ENCODE assay signal across 30 cellular contexts in the genomic region with DNA sequence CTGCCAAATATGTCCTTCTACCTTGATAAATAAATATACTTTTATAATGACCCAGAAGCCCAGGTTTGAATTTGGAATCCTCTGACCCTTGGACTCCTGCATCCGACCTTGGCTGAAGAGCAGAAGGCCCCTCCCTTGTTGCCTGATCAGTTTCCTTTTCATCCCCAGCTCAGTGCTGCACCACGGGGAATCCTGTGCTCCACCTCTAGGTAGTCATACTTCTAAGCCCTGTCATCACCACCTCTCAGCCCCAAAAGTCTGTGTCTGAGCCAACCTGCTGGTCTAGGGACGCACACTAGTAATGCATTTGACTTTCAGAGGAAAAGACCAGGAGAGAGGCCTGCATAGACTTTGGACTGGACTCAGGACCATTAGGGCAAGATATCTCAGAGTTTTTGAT.
DNase-seq lines count a peak whose midpoint lies in the region; ATAC-seq and TF ChIP-seq lines count a peak whose summit lies in the region.
"Had no signal": no experiment of that assay in that cellular context is flagged by ENCODE, and none has a peak within 500 bp of the region (broad histone marks: within the 10 kb centered on the region; RNA-seq: fewer than 3 reads in every experiment).

No MANE protein-coding gene starts in this region.

- no peaks in the 10 kb centered on the region; the same call in 2 of the 3 replicates for H3K9me3 Mint-ChIP-seq in GM23338
- no peaks in the 10 kb centered on the region for H3K9me3 Mint-ChIP-seq in endodermal cell
- no peaks in the 10 kb centered on the region for H3K9me3 Mint-ChIP-seq in glutamatergic neuron (ENCODE audit: unreplicated experiment)
- H3K9me3 Mint-ChIP-seq in CD4-positive, alpha-beta memory T cell, result peaks cover 0 to 8% (median 2%) of the 10 kb centered on the region in 8 donors

- 68% methylated on average over 3 of the region's 3 CpGs; no CpG with 5 or more reads in 1 of the 2 experiments for WGBS in endodermal cell (ENCODE audit: insufficient coverage in 1 of 2, insufficient read length in 1 of 2), 2 experiments
- WGBS in mesenchymal stem cell, result 69% methylated on average over 3 of the region's 3 CpGs

- peaks cover 2% of the 10 kb centered on the region for H3K27me3 Mint-ChIP-seq in GM23338 (ENCODE audit: insufficient read depth, low read depth, poor library complexity)
- H3K27me3 Mint-ChIP-seq in endodermal cell (ENCODE audit: insufficient read depth), result no peaks in the 10 kb centered on the region
- no peaks in the 10 kb centered on the region for H3K27me3 Mint-ChIP-seq in glutamatergic neuron (ENCODE audit: unreplicated experiment)
- H3K27me3 Mint-ChIP-seq in CD4-positive, alpha-beta memory T cell, result no peaks in the 10 kb centered on the region

- no peak overlapping the region for H2BK5ac ChIP-seq in mesenchymal stem cell (ENCODE audit: low read depth, low read length, poor library complexity, severe bottlenecking)

- POLR2A ChIA-PET in CD4-positive, alpha-beta memory T cell (lab: Charles Lee; ENCODE audit: partially characterized antibody), result no interaction called here
- POLR2A ChIA-PET in RWPE1 (lab: Yijun Ruan, JAX; ENCODE audit: low non-redundant PET), result no interaction called here

- H2AK5ac ChIP-seq in mesenchymal stem cell (ENCODE audit: low read length, severe bottlenecking), result no peak overlapping the region

- H4K20me1 ChIP-seq in GM23338 (replicated peaks; ENCODE audit: insufficient read depth), result no peaks in the 10 kb centered on the region

- no peaks in the 10 kb centered on the region for H3K79me2 ChIP-seq in GM23338 (replicated peaks; ENCODE audit: insufficient read depth)

- no peak overlapping the region for H3K4me3 Mint-ChIP-seq in GM23338
- no peak overlapping the region for H3K4me3 Mint-ChIP-seq in endodermal cell
- H3K4me3 Mint-ChIP-seq in glutamatergic neuron (ENCODE audit: unreplicated experiment), result no peak overlapping the region
- no peak overlapping the region for H3K4me3 Mint-ChIP-seq in CD4-positive, alpha-beta memory T cell
- H3K4me3 Mint-ChIP-seq: CD14-positive monocyte had no signal

- peak overlapping the region in 1 of 2 experiments; percentile 15 for H3K14ac ChIP-seq in mesenchymal stem cell (ENCODE audit: low read length in 2 of 2)

- H3K27ac ChIP-seq in GM23338 (ENCODE audit: low read depth) (no peak overlapping the region), endodermal cell (ENCODE audit: low read depth, low read length) (no peak overlapping the region), mesenchymal stem cell (ENCODE audit: low read length, poor library complexity, severe bottlenecking) (no peak overlapping the region), RWPE1 (no peak overlapping the region)
- no peak overlapping the region for H3K27ac ChIP-seq in CD4-positive, alpha-beta memory T cell (ENCODE audit: low read depth, low read length)
- H3K27ac ChIP-seq: GM23248 had no signal

- peak; percentile 82 for ATAC-seq in GM23338
- no peak for ATAC-seq in HG02852 (IDR thresholded peaks at IDR 0.05; ENCODE audit: unreplicated experiment)
- ATAC-seq: HCT116, HepG2, K562 had no signal

- no peaks in the 10 kb centered on the region for H3K9me2 ChIP-seq in GM23338 (ENCODE audit: insufficient read depth)

- H3K9ac ChIP-seq in endodermal cell (ENCODE audit: extremely low read depth, low read length, poor library complexity, severe bottlenecking) (no peak overlapping the region), mesenchymal stem cell (ENCODE audit: low read length) (no peak overlapping the region)
- H3K9ac ChIP-seq: GM23248 had no signal

- peak overlapping the region; percentile 39 for H4K91ac ChIP-seq in mesenchymal stem cell (ENCODE audit: low read length)

- no peak overlapping the region for H2AFZ ChIP-seq in GM23338
- H2AFZ ChIP-seq in mesenchymal stem cell (ENCODE audit: low read depth, low read length), result no peak overlapping the region
- H2AFZ ChIP-seq: GM23248 had no signal

- H3K27me3 ChIP-seq in GM23338 (ENCODE audit: insufficient read depth), result no peaks in the 10 kb centered on the region
- no peaks in the 10 kb centered on the region for H3K27me3 ChIP-seq in MG63
- no peaks in the 10 kb centered on the region for H3K27me3 ChIP-seq in endodermal cell (ENCODE audit: control insufficient read depth, insufficient read depth, low read length, poor library complexity, severe bottlenecking)
- H3K27me3 ChIP-seq in mesenchymal stem cell (ENCODE audit: control insufficient read depth in 1 of 2, insufficient read depth in 1 of 2, low read length in 2 of 2), result no peaks in the 10 kb centered on the region
- H3K27me3 ChIP-seq in CD4-positive, alpha-beta memory T cell (ENCODE audit: insufficient read depth, low read length), result no peaks in the 10 kb centered on the region
- H3K27me3 ChIP-seq: BE2C had no signal

- no peak overlapping the region for H2BK15ac ChIP-seq in mesenchymal stem cell (ENCODE audit: low read depth, poor library complexity, severe bottlenecking)

- H3K36me3 ChIP-seq in GM23338 (ENCODE audit: insufficient read depth), result no peaks in the 10 kb centered on the region
- H3K36me3 ChIP-seq in MG63, result no peaks in the 10 kb centered on the region
- no peaks in the 10 kb centered on the region for H3K36me3 ChIP-seq in endodermal cell (ENCODE audit: control insufficient read depth, insufficient read depth, low read length)
- no peaks in the 10 kb centered on the region for H3K36me3 ChIP-seq in mesenchymal stem cell (ENCODE audit: control insufficient read depth in 1 of 2, insufficient read depth in 2 of 2, low read depth in 1 of 2, low read length in 2 of 2)
- no peaks in the 10 kb centered on the region for H3K36me3 ChIP-seq in CD4-positive, alpha-beta memory T cell (ENCODE audit: insufficient read depth, low read length)
- H3K36me3 ChIP-seq: BE2C had no signal

- no peak overlapping the region for H2BK120ac ChIP-seq in mesenchymal stem cell (ENCODE audit: low read depth, low read length)

- no peak overlapping the region for H4K8ac ChIP-seq in mesenchymal stem cell (ENCODE audit: low read length)

- no peak overlapping the region for H3K18ac ChIP-seq in mesenchymal stem cell (ENCODE audit: low read depth in 1 of 2, low read length in 2 of 2)

- H3K79me1 ChIP-seq in mesenchymal stem cell (replicated peaks; ENCODE audit: low read length, poor library complexity, severe bottlenecking), result no peaks in the 10 kb centered on the region

- no peak for TF ChIP-seq CTCF in GM23338 (conservative IDR thresholded peaks at IDR 0.05; ENCODE audit: low read depth in 2 of 2)
- no peak for TF ChIP-seq CTCF in endodermal cell (conservative IDR thresholded peaks at IDR 0.05)
- TF ChIP-seq CTCF in glutamatergic neuron (IDR thresholded peaks at IDR 0.05; ENCODE audit: partially characterized antibody, unreplicated experiment), result no peak
- no peak for TF ChIP-seq CTCF in RWPE1 (conservative IDR thresholded peaks at IDR 0.05; ENCODE audit: low read depth)

- H3K4me1 ChIP-seq in GM23338 (ENCODE audit: insufficient read depth) (0 out of 2 replicates have a peak, but pooled peaks cover under 1% of the 10 kb centered on the region), endodermal cell (ENCODE audit: control insufficient read depth, insufficient read depth, low read length) (peaks cover 4% of the 10 kb centered on the region), mesenchymal stem cell (ENCODE audit: control insufficient read depth, insufficient read depth, low read depth, low read length) (peaks cover 1% of the 10 kb centered on the region)
- no peaks in the 10 kb centered on the region for H3K4me1 ChIP-seq in CD4-positive, alpha-beta memory T cell (ENCODE audit: insufficient read depth, low read length)

- DNase-seq in GM23338 (ENCODE audit: low spot score) (peak; percentile 17), MG63 (peak; percentile 3), endodermal cell (peak; percentile 51), mesenchymal stem cell (no peak), glutamatergic neuron (no peak), RWPE1 (ENCODE audit: low spot score) (no peak)
- no peak for DNase-seq in CD4-positive, alpha-beta memory T cell
- DNase-seq: 8988T; ACHN; BE2C; Calu3; DMS153; DND-41; GM23248; Kasumi-1; NCI-H1105 treated with DMSO at 0.1 percent for 48 hours; NCI-H146; NCI-H1930; NCI-H2107; NCI-H446; NCI-H524 treated with DMSO at 0.1 percent for 48 hours; NCI-H82; NK-92 treated with Interleukin-12 subunit alpha and Interleukin-12 subunit beta, amount 100 ng/mL, for 24 hours; RPMI8226; SHP77 treated with DMSO at 0.1 percent for 48 hours had no signal

- intact Hi-C loops in CD4-positive, alpha-beta memory T cell (cut with micrococcal nuclease), result no loop called here

- no peak overlapping the region for H3K23ac ChIP-seq in mesenchymal stem cell (ENCODE audit: low read length in 2 of 2)

- no peak overlapping the region for H3K4me2 ChIP-seq in GM23338
- no peak overlapping the region for H3K4me2 ChIP-seq in mesenchymal stem cell (ENCODE audit: low read length, poor library complexity, severe bottlenecking)

- H3K36me3 Mint-ChIP-seq in GM23338 (ENCODE audit: low read depth) (no peaks in the 10 kb centered on the region), endodermal cell (ENCODE audit: low read depth) (no peaks in the 10 kb centered on the region), glutamatergic neuron (ENCODE audit: unreplicated experiment) (no peaks in the 10 kb centered on the region)
- no peaks in the 10 kb centered on the region for H3K36me3 Mint-ChIP-seq in CD4-positive, alpha-beta memory T cell
- H3K36me3 Mint-ChIP-seq: CD14-positive monocyte had no signal

- no peaks in the 10 kb centered on the region for H3F3A ChIP-seq in GM23338 (replicated peaks; ENCODE audit: low read depth)

- CTCF ChIA-PET in CD4-positive, alpha-beta memory T cell (lab: Charles Lee; ENCODE audit: partially characterized antibody), result no interaction called here
- CTCF ChIA-PET in RWPE1 (lab: Yijun Ruan, JAX), result interaction anchor here (0.5 to 0.6 kb wide), 2 partner anchors 75 to 168 kb away, joined by 3 to 4 read pairs; no protein-coding TSS in a partner anchor

- H2BK12ac ChIP-seq in mesenchymal stem cell (ENCODE audit: low read length in 2 of 2), result peak overlapping the region in 1 of 2 experiments; percentile 39

- H3K9me3 ChIP-seq in MG63 (no peaks in the 10 kb centered on the region), endodermal cell (ENCODE audit: control insufficient read depth, low read length) (no peaks in the 10 kb centered on the region), mesenchymal stem cell (ENCODE audit: control insufficient read depth, low read length) (no peaks in the 10 kb centered on the region)
- H3K9me3 ChIP-seq in CD4-positive, alpha-beta memory T cell (ENCODE audit: control insufficient read depth in 1 of 2, low read length in 2 of 2), result peaks cover 0 to 3% of the 10 kb centered on the region in 2 donors
- H3K9me3 ChIP-seq: BE2C had no signal

- peak overlapping the region; percentile 35; the same call in 1 of the 2 replicates for H3K27ac Mint-ChIP-seq in GM23338
- H3K27ac Mint-ChIP-seq in endodermal cell, result no peak overlapping the region
- H3K27ac Mint-ChIP-seq in glutamatergic neuron (ENCODE audit: unreplicated experiment), result no peak overlapping the region
- no peak overlapping the region for H3K27ac Mint-ChIP-seq in CD4-positive, alpha-beta memory T cell
- H3K27ac Mint-ChIP-seq: CD14-positive monocyte had no signal

- H3K4me3 ChIP-seq in GM23338, result no peak overlapping the region
- no peak overlapping the region for H3K4me3 ChIP-seq in MG63
- no peak overlapping the region for H3K4me3 ChIP-seq in endodermal cell (ENCODE audit: low read length)
- H3K4me3 ChIP-seq in mesenchymal stem cell (ENCODE audit: insufficient read depth in 1 of 2, low read depth in 1 of 2, low read length in 2 of 2), result no peak overlapping the region
- H3K4me3 ChIP-seq in CD4-positive, alpha-beta memory T cell (ENCODE audit: low read length in 2 of 2), result no peak overlapping the region
- H3K4me3 ChIP-seq: GM23248, K562 had no signal

- H3K4ac ChIP-seq in mesenchymal stem cell (ENCODE audit: low read depth in 1 of 2, low read length in 2 of 2), result no peak overlapping the region

- H3K4me1 Mint-ChIP-seq in GM23338, result peaks cover 19% of the 10 kb centered on the region; the same call in 2 of the 3 replicates
- peaks cover 9% of the 10 kb centered on the region for H3K4me1 Mint-ChIP-seq in endodermal cell
- H3K4me1 Mint-ChIP-seq in glutamatergic neuron (ENCODE audit: low read depth, unreplicated experiment), result peaks cover 7% of the 10 kb centered on the region
- H3K4me1 Mint-ChIP-seq in CD4-positive, alpha-beta memory T cell, result no peaks in the 10 kb centered on the region
- H3K4me1 Mint-ChIP-seq: CD14-positive monocyte had no signal

Comparison
In these comparisons a context has a peak if more than half of its experiments do, and no peak if none do; other contexts are left out.
1. DNase-seq: peak in GM23338 (single experiment), MG63 (single experiment) and endodermal cell (single experiment); none in mesenchymal stem cell (single experiment), glutamatergic neuron (single experiment), CD4-positive, alpha-beta memory T cell (0 of 5) and RWPE1 (single experiment).